In genomic region chr5:159913481-159913880, GRCh38 we compare ENCODE assay signal across 2 cellular contexts.
TF ChIP-seq lines count a peak whose summit lies in the region.

No MANE protein-coding gene starts in this region.

TF ChIP-seq in liver, 16 proteins besides CTCF, POLR2A, EP300 and RAD21:
- TF ChIP-seq FOXA1 (IDR thresholded peaks at IDR 0.05) = no peak
- no peak for TF ChIP-seq NR2F2 (IDR thresholded peaks at IDR 0.05)
- TF ChIP-seq, protein P1, sequence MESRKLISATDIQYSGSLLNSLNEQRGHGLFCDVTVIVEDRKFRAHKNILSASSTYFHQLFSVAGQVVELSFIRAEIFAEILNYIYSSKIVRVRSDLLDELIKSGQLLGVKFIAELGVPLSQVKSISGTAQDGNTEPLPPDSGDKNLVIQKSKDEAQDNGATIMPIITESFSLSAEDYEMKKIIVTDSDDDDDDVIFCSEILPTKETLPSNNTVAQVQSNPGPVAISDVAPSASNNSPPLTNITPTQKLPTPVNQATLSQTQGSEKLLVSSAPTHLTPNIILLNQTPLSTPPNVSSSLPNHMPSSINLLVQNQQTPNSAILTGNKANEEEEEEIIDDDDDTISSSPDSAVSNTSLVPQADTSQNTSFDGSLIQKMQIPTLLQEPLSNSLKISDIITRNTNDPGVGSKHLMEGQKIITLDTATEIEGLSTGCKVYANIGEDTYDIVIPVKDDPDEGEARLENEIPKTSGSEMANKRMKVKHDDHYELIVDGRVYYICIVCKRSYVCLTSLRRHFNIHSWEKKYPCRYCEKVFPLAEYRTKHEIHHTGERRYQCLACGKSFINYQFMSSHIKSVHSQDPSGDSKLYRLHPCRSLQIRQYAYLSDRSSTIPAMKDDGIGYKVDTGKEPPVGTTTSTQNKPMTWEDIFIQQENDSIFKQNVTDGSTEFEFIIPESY (IDR thresholded peaks at IDR 0.05) = no peak
TF ChIP-seq in liver: peak in this region for 0.

TF ChIP-seq in HepG2, 621 proteins besides CTCF, POLR2A, EP300 and RAD21:
- TF ChIP-seq MAFK (conservative IDR thresholded peaks at IDR 0.05 in 1 of 2, IDR thresholded peaks at IDR 0.05 in 1 of 2; ENCODE audit: low read length in 2 of 2) (no peak), ZNF687 (CRISPR knock-in tag; IDR thresholded peaks at IDR 0.05) (no peak), PCBP2 (optimal IDR thresholded peaks at IDR 0.05; ENCODE audit: low read depth, low read length, poor library complexity, severe bottlenecking) (no peak), E2F1 (CRISPR knock-in tag; IDR thresholded peaks at IDR 0.05) (no peak)
TF ChIP-seq in HepG2: peak in this region for 0.
